ENCODE assay signal across 8 cellular contexts in genomic region chr9:87662808-87663528, GRCh38.
DNase-seq lines count a peak whose midpoint lies in the region; ATAC-seq, FAIRE-seq and TF ChIP-seq lines count a peak whose summit lies in the region.

No MANE protein-coding gene starts in this region.

- no peak overlapping the region for H3K27ac Mint-ChIP-seq in activated CD8-positive, alpha-beta T cell treated with anti-CD3 and anti-CD28 coated beads, Interleukin-2, amount 10 ng/mL, durations not matched to agents 7 days and 5 days

- peak; percentile 61 for TF ChIP-seq RAD21 in neural cell (conservative IDR thresholded peaks at IDR 0.05)

- H2AFZ ChIP-seq in neural cell (ENCODE audit: low read depth, low read length): no peak overlapping the region

- H3K79me2 ChIP-seq in neural cell (replicated peaks; ENCODE audit: insufficient read depth, low read length): no peaks in the 10 kb centered on the region

- H3K4me3 ChIP-seq in neural cell (ENCODE audit: low read length): no peak overlapping the region
- H3K4me3 ChIP-seq in tibial artery: no peak overlapping the region

- POLR2A ChIA-PET in activated CD8-positive, alpha-beta T cell treated with anti-CD3 and anti-CD28 coated beads, Interleukin-2, amount 10 ng/mL, durations not matched to agents 7 days and 5 days (lab: Charles Lee): no interaction called here

- peak; percentile 55 for TF ChIP-seq CTCF in neural cell (IDR thresholded peaks at IDR 0.05; ENCODE audit: poor library complexity, severe bottlenecking)
- TF ChIP-seq CTCF in tibial artery (IDR thresholded peaks at IDR 0.05): peak; percentile 55 to 58

- H3K36me3 ChIP-seq in neural cell (ENCODE audit: insufficient read depth, low read length) (no peaks in the 10 kb centered on the region), tibial artery (no peaks in the 10 kb centered on the region)

- intact Hi-C loops in tibial artery (cut with DNase I; ENCODE audit: low total_unique reads): loop anchor here (5.0 to 10.0 kb wide), 2 partner anchors 168 to 326 kb away; partner anchors contain the start of gene DAPK1

- no peaks in the 10 kb centered on the region for H4K20me1 ChIP-seq in neural cell (ENCODE audit: insufficient read depth)

- no peak for TF ChIP-seq POLR2A in GM12892 (IDR thresholded peaks at IDR 0.05; ENCODE audit: low read depth, low read length)

- DNase-seq in A172 (ENCODE audit: low spot score) (peak; percentile 97), GM12892 (ENCODE audit: insufficient read length) (peak; percentile 65), NCI-H1694 (lab: John Stamatoyannopoulos, UW) (peak; percentile 21), fibroblast of gingiva (ENCODE audit: low read depth) (peak; percentile 44), tibial artery (peak; percentile 52 to 72)
- DNase-seq in activated CD8-positive, alpha-beta T cell treated with anti-CD3 and anti-CD28 coated beads, Interleukin-2, amount 10 ng/mL, durations not matched to agents 7 days and 5 days: peak; percentile 47

- no peak overlapping the region for H3K4me3 Mint-ChIP-seq in activated CD8-positive, alpha-beta T cell treated with anti-CD3 and anti-CD28 coated beads, Interleukin-2, amount 10 ng/mL, durations not matched to agents 7 days and 5 days

- H3K27ac ChIP-seq in neural cell (ENCODE audit: low read length) (no peak overlapping the region), tibial artery (no peak overlapping the region)

- no peaks in the 10 kb centered on the region for H3K4me1 ChIP-seq in tibial artery

- no peaks in the 10 kb centered on the region for H3K4me1 Mint-ChIP-seq in activated CD8-positive, alpha-beta T cell treated with anti-CD3 and anti-CD28 coated beads, Interleukin-2, amount 10 ng/mL, durations not matched to agents 7 days and 5 days (ENCODE audit: low read depth)

- H3K9me3 ChIP-seq in neural cell (ENCODE audit: low read length) (no peaks in the 10 kb centered on the region), tibial artery (peaks cover 0 to 9% (median 8%) of the 10 kb centered on the region in 3 donors)

- ATAC-seq in activated CD8-positive, alpha-beta T cell treated with anti-CD3 and anti-CD28 coated beads, Interleukin-2, amount 10 ng/mL, durations not matched to agents 7 days and 5 days: no peak
- ATAC-seq in HG03457 (IDR thresholded peaks at IDR 0.05; ENCODE audit: unreplicated experiment): no peak

- CTCF ChIA-PET in activated CD8-positive, alpha-beta T cell treated with anti-CD3 and anti-CD28 coated beads, Interleukin-2, amount 10 ng/mL, durations not matched to agents 7 days and 5 days (lab: Charles Lee): interaction anchor here (1.0 to 1.4 kb wide), 4 partner anchors 125 to 327 kb away, joined by 3 to 5 read pairs (median 3); no protein-coding TSS in a partner anchor

- H3K4me2 ChIP-seq in neural cell (ENCODE audit: low read length): no peak overlapping the region

- no peaks in the 10 kb centered on the region for H3F3A ChIP-seq in neural cell (ENCODE audit: insufficient read depth, low read length, poor library complexity, severe bottlenecking)

- no peaks in the 10 kb centered on the region for H3K9me3 Mint-ChIP-seq in activated CD8-positive, alpha-beta T cell treated with anti-CD3 and anti-CD28 coated beads, Interleukin-2, amount 10 ng/mL, durations not matched to agents 7 days and 5 days (ENCODE audit: insufficient read depth)

- H3K27me3 ChIP-seq in neural cell (ENCODE audit: insufficient read depth, low read depth, low read length): no peaks in the 10 kb centered on the region
- no peaks in the 10 kb centered on the region for H3K27me3 ChIP-seq in tibial artery

- H3K9me2 ChIP-seq in neural cell (ENCODE audit: insufficient read depth, low read length): no peaks in the 10 kb centered on the region

- H3K36me3 Mint-ChIP-seq in activated CD8-positive, alpha-beta T cell treated with anti-CD3 and anti-CD28 coated beads, Interleukin-2, amount 10 ng/mL, durations not matched to agents 7 days and 5 days (ENCODE audit: low read depth): no peaks in the 10 kb centered on the region

- H3K9ac ChIP-seq in neural cell (ENCODE audit: low read length): no peak overlapping the region

- peaks cover 3% of the 10 kb centered on the region for H3K27me3 Mint-ChIP-seq in activated CD8-positive, alpha-beta T cell treated with anti-CD3 and anti-CD28 coated beads, Interleukin-2, amount 10 ng/mL, durations not matched to agents 7 days and 5 days (ENCODE audit: low read depth)

- peak; percentile 80 for FAIRE-seq in GM12892 (lab: Jason Lieb, UNC)

- no peak for TF ChIP-seq EP300 in neural cell (conservative IDR thresholded peaks at IDR 0.05; ENCODE audit: poor library complexity, severe bottlenecking)

TF ChIP-seq in neural cell, 6 proteins besides CTCF, POLR2A, EP300 and RAD21:
- TF ChIP-seq TAF1 (IDR thresholded peaks at IDR 0.05; ENCODE audit: low read depth) (no peak), SMC3 (conservative IDR thresholded peaks at IDR 0.05; ENCODE audit: poor library complexity) (peak; percentile 66)

Comparison
In these comparisons a context has a peak if more than half of its experiments do, and no peak if none do; other contexts are left out.
1. DNase-seq: peak in every context shown above with its lines; median percentile 97 in A172; 65 in GM12892; 62 in tibial artery; 47 in activated CD8-positive, alpha-beta T cell treated with anti-CD3 and anti-CD28 coated beads, Interleukin-2, amount 10 ng/mL, durations not matched to agents 7 days and 5 days; 44 in fibroblast of gingiva; 21 in NCI-H1694.